11 cellular contexts compared by ENCODE assay signal in the genomic region with DNA sequence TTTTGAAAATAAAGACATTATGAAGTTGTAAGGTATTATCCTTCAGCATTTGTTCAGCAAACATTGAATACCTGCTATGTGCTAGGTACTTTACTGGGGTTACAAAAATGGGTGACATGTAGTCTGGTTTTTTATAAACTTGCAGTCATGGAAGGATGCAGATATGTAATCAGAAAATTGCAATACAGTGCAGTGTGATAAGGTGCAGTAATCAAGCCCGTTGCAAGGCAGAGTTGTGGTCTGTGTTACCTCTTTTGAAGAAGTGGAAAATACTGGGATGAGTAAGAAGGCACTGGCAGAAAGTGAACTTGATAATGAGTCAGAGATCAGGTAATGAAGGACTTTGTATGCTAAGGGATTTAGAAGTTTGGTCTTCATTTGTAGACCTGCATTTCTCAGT. TPM values are rescaled to one million over a fixed set of nuclear protein-coding genes. Genes with fewer than 3 reads are reported as not detected.
DNase-seq lines count a peak whose midpoint lies in the region; ATAC-seq, FAIRE-seq and TF ChIP-seq lines count a peak whose summit lies in the region.
"Had no signal": no experiment of that assay in that cellular context is flagged by ENCODE, and none has a peak within 500 bp of the region (broad histone marks: within the 10 kb centered on the region; RNA-seq: fewer than 3 reads in every experiment).

No MANE protein-coding gene starts in this region.

- no peak overlapping the region for H3K27ac Mint-ChIP-seq in activated CD4-positive, alpha-beta memory T cell treated with anti-CD3 and anti-CD28 coated beads for 36 hours

- no peaks in the 10 kb centered on the region for H3K27me3 ChIP-seq in HepG2 (ENCODE audit: control insufficient read depth in 1 of 2, insufficient read depth in 2 of 2, low read length in 2 of 2)
- H3K27me3 ChIP-seq: dorsolateral prefrontal cortex had no signal

- H3K27me3 Mint-ChIP-seq in activated CD4-positive, alpha-beta memory T cell treated with anti-CD3 and anti-CD28 coated beads for 36 hours = no peaks in the 10 kb centered on the region

- intact Hi-C loops in activated CD4-positive, alpha-beta memory T cell treated with anti-CD3 and anti-CD28 coated beads for 36 hours (cut with micrococcal nuclease) = loop anchor here (1.0 to 5.0 kb wide), 2 partner anchors 9 to 165 kb away; no protein-coding TSS in a partner anchor
- intact Hi-C loops in HepG2 (cut with micrococcal nuclease; ENCODE audit: unreplicated experiment) = no loop called here

- H3K4me1 ChIP-seq in HEK293 (ENCODE audit: control insufficient read depth, insufficient read depth, low read length) = 0 out of 2 replicates have a peak, but pooled peaks cover 7% of the 10 kb centered on the region
- H3K4me1 ChIP-seq in HepG2 (ENCODE audit: insufficient read depth, low read length) = peaks cover 48% of the 10 kb centered on the region

- peaks cover 72% of the 10 kb centered on the region for H3K79me2 ChIP-seq in HepG2 (ENCODE audit: insufficient read depth, low read length)

- POLR2A ChIA-PET in HEK293 (lab: Yijun Ruan, JAX) = no interaction called here
- POLR2A ChIA-PET in activated CD4-positive, alpha-beta memory T cell treated with anti-CD3 and anti-CD28 coated beads for 36 hours (lab: Charles Lee) = no interaction called here
- POLR2A ChIA-PET in HepG2 (lab: Yijun Ruan, JAX) = no interaction called here

- TF ChIP-seq CTCF in HEK293 (tag by site-specific recombination; IDR thresholded peaks at IDR 0.05) (no peak), HepG2 (CRISPR knock-in tag; IDR thresholded peaks at IDR 0.05) (no peak)

- H3K36me3 ChIP-seq in HEK293 (ENCODE audit: control insufficient read depth in 2 of 2, insufficient read depth in 1 of 2, low read length in 2 of 2) = peaks cover 28 to 59% of the 10 kb centered on the region in 2 experiments
- H3K36me3 ChIP-seq in HepG2 (replicated peaks in 1 of 2; ENCODE audit: control insufficient read depth in 1 of 2, insufficient read depth in 2 of 2, low read length in 2 of 2) = peaks cover 11 to 63% of the 10 kb centered on the region in 2 experiments

- peaks cover 34% of the 10 kb centered on the region for H3K4me1 Mint-ChIP-seq in activated CD4-positive, alpha-beta memory T cell treated with anti-CD3 and anti-CD28 coated beads for 36 hours (ENCODE audit: low read depth)

- ATAC-seq in GM18502 (IDR thresholded peaks at IDR 0.05; ENCODE audit: poor library complexity, unreplicated experiment) (peak; percentile 59), HepG2 (no peak), HG03520 (IDR thresholded peaks at IDR 0.05; ENCODE audit: unreplicated experiment) (no peak), GM18498 (IDR thresholded peaks at IDR 0.05; ENCODE audit: unreplicated experiment) (no peak)
- ATAC-seq: HCT116 had no signal

- no peak overlapping the region for H3K4me3 ChIP-seq in HEK293 (ENCODE audit: low read depth, low read length)
- no peak overlapping the region for H3K4me3 ChIP-seq in HepG2 (replicated peaks in 1 of 3; ENCODE audit: insufficient read depth in 1 of 3, low read depth in 2 of 3, low read length in 3 of 3)
- H3K4me3 ChIP-seq: dorsolateral prefrontal cortex had no signal

- no TSS peak for BruUV-seq in HepG2 (replicated peaks; lab: Mats Ljungman, UMichigan)

- no peak overlapping the region for H2AFZ ChIP-seq in HepG2 (ENCODE audit: low read length)

- H3K4me2 ChIP-seq in HepG2 (ENCODE audit: low read depth, low read length) = no peak overlapping the region

- in situ Hi-C loops in HepG2 (cut with HindIII; ENCODE audit: extremely low pct_ligation_motif_present, low pct_unique_long_range_greater_than_20kb) = no loop called here

- H3K9me3 Mint-ChIP-seq in activated CD4-positive, alpha-beta memory T cell treated with anti-CD3 and anti-CD28 coated beads for 36 hours = no peaks in the 10 kb centered on the region

- TF ChIP-seq EP300 in HepG2 (IDR thresholded peaks at IDR 0.05; ENCODE audit: low read depth in 2 of 2, low read length in 2 of 2) (no peak), HepG2 (CRISPR knock-in tag; IDR thresholded peaks at IDR 0.05; ENCODE audit: borderline replicate concordance) (no peak)

- H4K20me1 ChIP-seq in HepG2 (ENCODE audit: insufficient read depth, low read length) = peaks cover 52% of the 10 kb centered on the region

- no peak overlapping the region for H3K4me3 Mint-ChIP-seq in activated CD4-positive, alpha-beta memory T cell treated with anti-CD3 and anti-CD28 coated beads for 36 hours

- FAIRE-seq in HepG2 (lab: Jason Lieb, UNC) = no peak

- H3K9me3 ChIP-seq in HEK293 (ENCODE audit: control insufficient read depth, insufficient read depth, low read depth, low read length) (no peaks in the 10 kb centered on the region), HepG2 (ENCODE audit: low read length) (no peaks in the 10 kb centered on the region)

- 90% methylated on average over 1 of the region's 1 CpG for WGBS in HepG2 (ENCODE audit: low lambda C conversion rate)

- no peak for TF ChIP-seq POLR2A in HepG2 (IDR thresholded peaks at IDR 0.05; ENCODE audit: insufficient read depth in 1 of 2, low read depth in 2 of 2, low read length in 2 of 2)

- H3K36me3 Mint-ChIP-seq in activated CD4-positive, alpha-beta memory T cell treated with anti-CD3 and anti-CD28 coated beads for 36 hours = peaks cover 32% of the 10 kb centered on the region

- CTCF ChIA-PET in HEK293 (lab: Yijun Ruan, JAX) = interaction anchor here (0.7 to 1.1 kb wide), 2 partner anchors 8 to 13 kb away, joined by 3 read pairs; no protein-coding TSS in a partner anchor
- CTCF ChIA-PET in activated CD4-positive, alpha-beta memory T cell treated with anti-CD3 and anti-CD28 coated beads for 36 hours (lab: Charles Lee) = interaction anchor here (0.8 to 1.6 kb wide), 2 partner anchors 9 to 34 kb away, joined by 3 to 9 read pairs; no protein-coding TSS in a partner anchor
- CTCF ChIA-PET in HepG2 (lab: Yijun Ruan, JAX; ENCODE audit: low intra/inter-chr PET ratio, low total read pairs) = no interaction called here

- no peak overlapping the region for H3K9ac ChIP-seq in HepG2 (ENCODE audit: insufficient read depth, low read depth, low read length)

- no peak overlapping the region for H3K27ac ChIP-seq in HEK293 (ENCODE audit: extremely low read depth, low read depth, low read length)
- H3K27ac ChIP-seq in HepG2 (ENCODE audit: extremely low read length, insufficient read depth, low read length) = no peak overlapping the region

- peak; percentile 56 for DNase-seq in activated CD4-positive, alpha-beta memory T cell treated with anti-CD3 and anti-CD28 coated beads for 36 hours
- DNase-seq in HepG2 (ENCODE audit: low spot score) (no peak), iPS-NIHi7 (ENCODE audit: extremely low spot score) (no peak)
- DNase-seq: dorsolateral prefrontal cortex, SHP77 had no signal

- no peak for TF ChIP-seq RAD21 in HepG2 (CRISPR knock-in tag; IDR thresholded peaks at IDR 0.05)

RNA-seq across cellular contexts. Expression of gene FBXO7, which starts 8.1 kb away (rescaled TPM):
- 10 to 100 TPM; 79.5 to 83.3 TPM for total RNA-seq in activated CD4-positive, alpha-beta memory T cell treated with anti-CD3 and anti-CD28 coated beads for 36 hours
- 105 and 118 TPM in 2 replicates for total RNA-seq in HepG2 (2016; rRNA removed; fragmentation: Illumina TruSeq; extraction: Trizol)
- total RNA-seq in HepG2 (2016; cell fraction: cytosol; rRNA removed; fragmentation: Illumina TruSeq; extraction: Trizol; ENCODE audit: low read depth) = 110 and 111 TPM in 2 replicates
- total RNA-seq in HepG2 (2016; cell fraction: insoluble cytoplasmic fraction; rRNA removed; fragmentation: Illumina TruSeq; extraction: Trizol) = 100 and 116 TPM in 2 replicates
- total RNA-seq in HepG2 (2016; cell fraction: membrane; rRNA removed; fragmentation: Illumina TruSeq; extraction: Trizol) = 161 and 169 TPM in 2 replicates
- total RNA-seq in HepG2 (2016; cell fraction: nucleus; rRNA removed; fragmentation: Illumina TruSeq; extraction: Trizol) = 64.6 and 67.3 TPM in 2 replicates
- 157 and 172 TPM in 2 replicates for polyA plus RNA-seq in HepG2 (2011; rRNA removed)
- polyA plus RNA-seq in HepG2 (2011; cell fraction: cytosol; rRNA removed) = 129 and 182 TPM in 2 replicates
- polyA plus RNA-seq in HepG2 (2011; cell fraction: nucleus; rRNA removed) = 62.2 and 72.8 TPM in 2 replicates
- polyA plus RNA-seq in HepG2 (2012) = 96.5 and 134 TPM in 2 replicates
- polyA plus RNA-seq in HepG2 (2016; cell fraction: cytosol; fragmentation: Illumina TruSeq; extraction: Trizol; ENCODE audit: low read depth) = 147 and 160 TPM in 2 replicates
- 167 and 172 TPM in 2 replicates for polyA plus RNA-seq in HepG2 (2016; cell fraction: insoluble cytoplasmic fraction; fragmentation: Illumina TruSeq; extraction: Trizol; ENCODE audit: low read depth)
- polyA plus RNA-seq in HepG2 (2016; cell fraction: membrane; fragmentation: Illumina TruSeq; extraction: Trizol; ENCODE audit: low read depth) = 197 and 199 TPM in 2 replicates
- 96.5 and 96.9 TPM in 2 replicates for polyA plus RNA-seq in HepG2 (2016; cell fraction: nucleus; fragmentation: Illumina TruSeq; extraction: Trizol; ENCODE audit: insufficient read depth, low read depth)
- 151 and 179 TPM in 2 replicates for polyA minus RNA-seq in HepG2 (2011; rRNA and poly(A)+ RNA removed; ENCODE audit: low replicate concordance)
- 79.0 and 88.0 TPM in 2 replicates for polyA minus RNA-seq in HepG2 (2011; cell fraction: cytosol; rRNA and poly(A)+ RNA removed)
- polyA minus RNA-seq in HepG2 (2011; cell fraction: nucleus; rRNA and poly(A)+ RNA removed) = 78.5 and 95.4 TPM in 2 replicates

RNA-seq across cellular contexts. Expression of gene BPIFC, which starts 18.5 kb away (rescaled TPM):
- not detected for total RNA-seq in activated CD4-positive, alpha-beta memory T cell treated with anti-CD3 and anti-CD28 coated beads for 36 hours
- total RNA-seq in HepG2 (2016; rRNA removed; fragmentation: Illumina TruSeq; extraction: Trizol) = not detected in 2 replicates
- total RNA-seq in HepG2 (2016; cell fraction: cytosol; rRNA removed; fragmentation: Illumina TruSeq; extraction: Trizol; ENCODE audit: low read depth) = not detected in 2 replicates
- total RNA-seq in HepG2 (2016; cell fraction: insoluble cytoplasmic fraction; rRNA removed; fragmentation: Illumina TruSeq; extraction: Trizol) = not detected in 2 replicates
- total RNA-seq in HepG2 (2016; cell fraction: membrane; rRNA removed; fragmentation: Illumina TruSeq; extraction: Trizol) = not detected in 2 replicates
- not detected in 2 replicates for total RNA-seq in HepG2 (2016; cell fraction: nucleus; rRNA removed; fragmentation: Illumina TruSeq; extraction: Trizol)
- polyA plus RNA-seq in HepG2 (2011; rRNA removed) = not detected in 2 replicates
- not detected in 2 replicates for polyA plus RNA-seq in HepG2 (2011; cell fraction: cytosol; rRNA removed)
- polyA plus RNA-seq in HepG2 (2011; cell fraction: nucleus; rRNA removed) = not detected in 2 replicates
- not detected in 2 replicates for polyA plus RNA-seq in HepG2 (2012)
- not detected in 2 replicates for polyA plus RNA-seq in HepG2 (2016; cell fraction: cytosol; fragmentation: Illumina TruSeq; extraction: Trizol; ENCODE audit: low read depth)
- not detected in 2 replicates for polyA plus RNA-seq in HepG2 (2016; cell fraction: insoluble cytoplasmic fraction; fragmentation: Illumina TruSeq; extraction: Trizol; ENCODE audit: low read depth)
- polyA plus RNA-seq in HepG2 (2016; cell fraction: membrane; fragmentation: Illumina TruSeq; extraction: Trizol; ENCODE audit: low read depth) = not detected in 2 replicates
- polyA plus RNA-seq in HepG2 (2016; cell fraction: nucleus; fragmentation: Illumina TruSeq; extraction: Trizol; ENCODE audit: insufficient read depth, low read depth) = not detected in 2 replicates
- polyA minus RNA-seq in HepG2 (2011; rRNA and poly(A)+ RNA removed; ENCODE audit: low replicate concordance) = not detected in 2 replicates
- not detected in 2 replicates for polyA minus RNA-seq in HepG2 (2011; cell fraction: cytosol; rRNA and poly(A)+ RNA removed)
- not detected in 2 replicates for polyA minus RNA-seq in HepG2 (2011; cell fraction: nucleus; rRNA and poly(A)+ RNA removed)
- polyA plus RNA-seq: adipose tissue had no signal
